Comparison of ENCODE assay signal across 8 cellular contexts in genomic region chr10:60238408-60239100, GRCh38.
DNase-seq lines count a peak whose midpoint lies in the region; ATAC-seq and TF ChIP-seq lines count a peak whose summit lies in the region.

No MANE protein-coding gene starts in this region.

- no peaks in the 10 kb centered on the region for H3K79me2 ChIP-seq in HCT116 (ENCODE audit: insufficient read depth, low read length)

- H3K9me3 ChIP-seq in HCT116 (ENCODE audit: control insufficient read depth in 1 of 2, insufficient read depth in 1 of 2, low read depth in 1 of 2, low read length in 2 of 2): no peaks in the 10 kb centered on the region

- POLR2A ChIA-PET in HCT116 (lab: Charles Lee): no interaction called here

- no peaks in the 10 kb centered on the region for H3K27me3 ChIP-seq in HCT116 (ENCODE audit: insufficient read depth, low read length)

- CTCF ChIA-PET in HCT116 (lab: Charles Lee): interaction anchor here (1.1 to 1.8 kb wide), 3 partner anchors 195 to 203 kb away, joined by 3 to 6 read pairs (median 5); no protein-coding TSS in a partner anchor

- no peak for TF ChIP-seq POLR2A in HCT116 (IDR thresholded peaks at IDR 0.05; ENCODE audit: borderline replicate concordance, extremely low read depth, insufficient read depth, insufficient read length)

- DNase-seq in AG09319 (ENCODE audit: extremely low read depth, low read depth) (peak; percentile 51), GM10266 (ENCODE audit: extremely low spot score) (peak; percentile 43), HCT116 (ENCODE audit: low read depth, low spot score) (peak; percentile 2), LNCaP clone FGC (ENCODE audit: low read depth) (peak; percentile 36), astrocyte of the hippocampus (ENCODE audit: low read depth, low spot score) (peak; percentile 79), left lobe of liver (ENCODE audit: low spot score) (no peak), NCI-H128 (lab: John Stamatoyannopoulos, UW; ENCODE audit: unreplicated experiment) (no peak)
- no peak for DNase-seq in stimulated activated CD4-positive, alpha-beta T cell treated with anti-CD3 and anti-CD28 coated beads, Interleukin-15, amount 100 ng/mL, for 24 hours

- TF ChIP-seq CTCF in AG09319 (IDR thresholded peaks at IDR 0.05; ENCODE audit: low read depth, low read length) (peak; percentile 66), GM10266 (IDR thresholded peaks at IDR 0.05; ENCODE audit: control insufficient read depth, insufficient read depth, low read depth, missing control alignments) (peak; percentile 46), HCT116 (IDR thresholded peaks at IDR 0.05 in 2 of 3, conservative IDR thresholded peaks at IDR 0.05 in 1 of 3; ENCODE audit: borderline replicate concordance in 1 of 3, insufficient read depth in 1 of 3, low read depth in 2 of 3, low read length in 2 of 3) (peak; percentile 21 to 42 (median 37); a peak in 4 of 6 replicates), LNCaP clone FGC (IDR thresholded peaks at IDR 0.05; ENCODE audit: control insufficient read depth, extremely low read depth, insufficient read depth) (peak; percentile 53)

- H3K9ac ChIP-seq in HCT116 (ENCODE audit: low read length): no peak overlapping the region

- H2AFZ ChIP-seq in HCT116 (ENCODE audit: low read depth, low read length, poor library complexity, severe bottlenecking): no peak overlapping the region

- ATAC-seq in HCT116 (peak; percentile 84), left lobe of liver (peak; percentile 62)

- H3K9me2 ChIP-seq in HCT116 (ENCODE audit: insufficient read depth): no peaks in the 10 kb centered on the region

- H3K4me1 ChIP-seq in HCT116 (ENCODE audit: control insufficient read depth in 1 of 2, insufficient read depth in 2 of 2, low read length in 2 of 2): no peaks in the 10 kb centered on the region

- H3K4me3 ChIP-seq in HCT116 (replicated peaks in 1 of 2; ENCODE audit: low read depth in 1 of 2, low read length in 2 of 2): no peak overlapping the region
- H3K4me3 ChIP-seq in LNCaP clone FGC (ENCODE audit: low read depth, low read length): no peak overlapping the region

- H3K4me2 ChIP-seq in HCT116 (ENCODE audit: low read length): no peak overlapping the region

- no peaks in the 10 kb centered on the region for H3K36me3 ChIP-seq in HCT116 (ENCODE audit: control insufficient read depth in 1 of 2, insufficient read depth in 2 of 2, low read length in 2 of 2)

- H4K20me1 ChIP-seq in HCT116 (ENCODE audit: insufficient read depth): no peaks in the 10 kb centered on the region; the same call in 1 of the 2 replicates

- no TSS peak for BruUV-seq in HCT116 (replicated peaks; lab: Mats Ljungman, UMichigan)

- intact Hi-C loops in HCT116 (cut with micrococcal nuclease): loop anchor here (1.0 kb wide), 1 partner anchor 196 kb away; no protein-coding TSS in a partner anchor

- RAD21 ChIA-PET in HCT116 (lab: Charles Lee; ENCODE audit: low non-redundant PET in 1 of 2, low total read pairs in 2 of 2, uncharacterized antibody in 2 of 2, unreplicated experiment in 2 of 2): no interaction called here

- peak; percentile 64 for TF ChIP-seq RAD21 in HCT116 (IDR thresholded peaks at IDR 0.05; ENCODE audit: low read depth)

- no peak overlapping the region for H3K27ac ChIP-seq in HCT116 (ENCODE audit: low read depth, low read length)

TF ChIP-seq in HCT116, 20 proteins besides CTCF, POLR2A, EP300 and RAD21:
- TF ChIP-seq CBX3 (IDR thresholded peaks at IDR 0.05; ENCODE audit: low read depth) (no peak), MAX (IDR thresholded peaks at IDR 0.05) (no peak)

Comparison
In these comparisons a context has a peak if more than half of its experiments do, and no peak if none do; other contexts are left out.
1. DNase-seq: peak in AG09319 (single experiment), GM10266 (single experiment), HCT116 (single experiment), LNCaP clone FGC (single experiment) and astrocyte of the hippocampus (single experiment); none in left lobe of liver (single experiment), NCI-H128 (single experiment) and stimulated activated CD4-positive, alpha-beta T cell treated with anti-CD3 and anti-CD28 coated beads, Interleukin-15, amount 100 ng/mL, for 24 hours (single experiment).
2. Peak in every context shown above with its lines, with median percentiles within 50 percentile points of each other: CTCF ChIP-seq.